In genomic region chr7:74770062-74770461, GRCh38 we compare ENCODE assay signal across 6 cellular contexts. TPM values are rescaled to one million over a fixed set of nuclear protein-coding genes. Genes with fewer than 3 reads are reported as not detected.
"Had no signal": no experiment of that assay in that cellular context is flagged by ENCODE, and none has a peak within 500 bp of the region (broad histone marks: within the 10 kb centered on the region; RNA-seq: fewer than 3 reads in every experiment).

No MANE protein-coding gene starts in this region.

RNA-seq across cellular contexts. Expression of gene NCF1, which starts 3.7 kb away (rescaled TPM):
- total RNA-seq: LHCN-M2, MCF 10A, NCI-H460, RPMI7951, SJCRH30, SK-MEL-5 had no signal
